ENCODE assay signal across 22 cellular contexts in genomic region chr12:53113307-53113706, GRCh38. TPM values are rescaled to one million over a fixed set of nuclear protein-coding genes. Genes with fewer than 3 reads are reported as not detected.
"Had no signal": no experiment of that assay in that cellular context is flagged by ENCODE, and none has a peak within 500 bp of the region (broad histone marks: within the 10 kb centered on the region; RNA-seq: fewer than 3 reads in every experiment).

No MANE protein-coding gene starts in this region.

- H3K4me1 Mint-ChIP-seq: activated CD4-positive, alpha-beta T cell treated with anti-CD3 and anti-CD28 coated beads, Interleukin-2, amount 10 ng/mL, durations not matched to agents 24 days and 14 days; activated naive CD8-positive, alpha-beta T cell treated with anti-CD3 and anti-CD28 coated beads, Interleukin-2, amount 50 U/mL, for 24 hours had no signal

- DNase-seq: activated CD4-positive, alpha-beta T cell treated with anti-CD3 and anti-CD28 coated beads, Interleukin-2, amount 10 ng/mL, durations not matched to agents 24 days and 14 days; activated naive CD4-positive, alpha-beta T cell treated with anti-CD3 and anti-CD28 coated beads for 36 hours; activated naive CD8-positive, alpha-beta T cell treated with anti-CD3 and anti-CD28 coated beads, Interleukin-2, amount 50 U/mL, for 24 hours; activated T-cell treated with anti-CD3 and anti-CD28 coated beads, Interleukin-2, amount 50 U/mL, for 1 hour; aorta; hippocampal formation; left ventricle myocardium inferior; nephron progenitor cell; right cardiac atrium; spleen; stimulated activated CD4-positive, alpha-beta T cell treated with anti-CD3 and anti-CD28 coated beads, Interleukin-1b, Interleukin-23, amount 100 ng/mL, for 48 hours; T-helper 2 cell had no signal

- H3K9me3 ChIP-seq: left ventricle myocardium inferior, prostate gland, spleen had no signal

- ATAC-seq: activated naive CD8-positive, alpha-beta T cell treated with anti-CD3 and anti-CD28 coated beads, Interleukin-2, amount 50 U/mL, for 24 hours; esophagus mucosa; right cardiac atrium; WTC11 had no signal

- H3K4me3 ChIP-seq: left ventricle myocardium inferior, prostate gland, spleen had no signal

- H3K27me3 Mint-ChIP-seq: activated naive CD8-positive, alpha-beta T cell treated with anti-CD3 and anti-CD28 coated beads, Interleukin-2, amount 50 U/mL, for 24 hours; memory B cell had no signal

- H3K27ac Mint-ChIP-seq: activated CD4-positive, alpha-beta T cell treated with anti-CD3 and anti-CD28 coated beads, Interleukin-2, amount 10 ng/mL, durations not matched to agents 24 days and 14 days; activated naive CD4-positive, alpha-beta T cell treated with anti-CD3 and anti-CD28 coated beads for 36 hours; activated naive CD8-positive, alpha-beta T cell treated with anti-CD3 and anti-CD28 coated beads, Interleukin-2, amount 50 U/mL, for 24 hours; activated T-helper 2 cell treated with anti-CD3 and anti-CD28 coated beads, Interferon-gamma antibody, Interleukin-2, Interleukin-4, amounts not matched to agents 10 μg/mL and 5 μg/mL and 100 μg/mL, durations not matched to agents 14 hours and 24 hours and 36 hours; memory B cell; nephron progenitor cell; WTC11 had no signal

- H3K27ac ChIP-seq: prostate gland, spleen had no signal

- H3K4me1 ChIP-seq: prostate gland had no signal

- H3K4me3 Mint-ChIP-seq: activated CD4-positive, alpha-beta T cell treated with anti-CD3 and anti-CD28 coated beads, Interleukin-2, amount 10 ng/mL, durations not matched to agents 24 days and 14 days; activated naive CD4-positive, alpha-beta T cell treated with anti-CD3 and anti-CD28 coated beads for 36 hours; activated naive CD8-positive, alpha-beta T cell treated with anti-CD3 and anti-CD28 coated beads, Interleukin-2, amount 50 U/mL, for 24 hours; memory B cell; nephron progenitor cell; WTC11 had no signal

- H3K36me3 ChIP-seq: left ventricle myocardium inferior, prostate gland had no signal

- H3K36me3 Mint-ChIP-seq: memory B cell, WTC11 had no signal

- H3K27me3 ChIP-seq: spleen had no signal

- FAIRE-seq: endometrium, keratinocyte, TTC549, urothelium cell line had no signal

- H3K9me3 Mint-ChIP-seq: activated CD4-positive, alpha-beta T cell treated with anti-CD3 and anti-CD28 coated beads, Interleukin-2, amount 10 ng/mL, durations not matched to agents 24 days and 14 days; activated naive CD4-positive, alpha-beta T cell treated with anti-CD3 and anti-CD28 coated beads for 36 hours; activated naive CD8-positive, alpha-beta T cell treated with anti-CD3 and anti-CD28 coated beads, Interleukin-2, amount 50 U/mL, for 24 hours; activated T-helper 2 cell treated with anti-CD3 and anti-CD28 coated beads, Interferon-gamma antibody, Interleukin-2, Interleukin-4, amounts not matched to agents 10 μg/mL and 5 μg/mL and 100 μg/mL, durations not matched to agents 14 hours and 24 hours and 36 hours; memory B cell had no signal

RNA-seq across cellular contexts. Expression of gene SOAT2, which starts 10.0 kb away (rescaled TPM):
- total RNA-seq: activated CD4-positive, alpha-beta T cell treated with anti-CD3 and anti-CD28 coated beads, Interleukin-2, amount 10 ng/mL, durations not matched to agents 24 days and 14 days; activated T-helper 2 cell treated with anti-CD3 and anti-CD28 coated beads, Interferon-gamma antibody, Interleukin-2, Interleukin-4, amounts not matched to agents 10 μg/mL and 5 μg/mL and 100 μg/mL, durations not matched to agents 14 hours and 24 hours and 36 hours; esophagus mucosa; left ventricle myocardium inferior; omental fat pad; WTC11 had no signal
- polyA plus RNA-seq: keratinocyte had no signal

RNA-seq across cellular contexts. Expression of gene IGFBP6, which starts 15.8 kb away (rescaled TPM):
- total RNA-seq: activated CD4-positive, alpha-beta T cell treated with anti-CD3 and anti-CD28 coated beads, Interleukin-2, amount 10 ng/mL, durations not matched to agents 24 days and 14 days; activated T-helper 2 cell treated with anti-CD3 and anti-CD28 coated beads, Interferon-gamma antibody, Interleukin-2, Interleukin-4, amounts not matched to agents 10 μg/mL and 5 μg/mL and 100 μg/mL, durations not matched to agents 14 hours and 24 hours and 36 hours had no signal
